In genomic region chr4:182089326-182089725, GRCh38 we compare ENCODE assay signal across 14 cellular contexts.
DNase-seq lines count a peak whose midpoint lies in the region; ATAC-seq and TF ChIP-seq lines count a peak whose summit lies in the region.
"Had no signal": no experiment of that assay in that cellular context is flagged by ENCODE, and none has a peak within 500 bp of the region (broad histone marks: within the 10 kb centered on the region; RNA-seq: fewer than 3 reads in every experiment).

No MANE protein-coding gene starts in this region.

- H3K4me1 ChIP-seq in MM.1S (ENCODE audit: low read length): no peaks in the 10 kb centered on the region
- H3K4me1 ChIP-seq in endodermal cell (ENCODE audit: control insufficient read depth, insufficient read depth, low read length): peaks cover 11% of the 10 kb centered on the region
- no peaks in the 10 kb centered on the region for H3K4me1 ChIP-seq in osteoblast (ENCODE audit: insufficient read depth, low read length)
- H3K4me1 ChIP-seq in ovary (ENCODE audit: insufficient read depth): no peaks in the 10 kb centered on the region

- H3K4me1 Mint-ChIP-seq in endodermal cell: peaks cover 36% of the 10 kb centered on the region
- H3K4me1 Mint-ChIP-seq in activated naive CD8-positive, alpha-beta T cell treated with anti-CD3 and anti-CD28 coated beads, Interleukin-2, amount 50 U/mL, for 24 hours: no peaks in the 10 kb centered on the region

- H3K9ac ChIP-seq in MM.1S (ENCODE audit: low read length) (no peak overlapping the region), endodermal cell (ENCODE audit: extremely low read depth, low read length, poor library complexity, severe bottlenecking) (no peak overlapping the region)

- H3K79me2 ChIP-seq in MM.1S (ENCODE audit: low read length) (no peaks in the 10 kb centered on the region), osteoblast (ENCODE audit: insufficient read depth, low read length) (no peaks in the 10 kb centered on the region)

- H4K20me1 ChIP-seq in MM.1S (ENCODE audit: insufficient read depth, low read length): no peaks in the 10 kb centered on the region
- H4K20me1 ChIP-seq in osteoblast (ENCODE audit: insufficient read depth, low read length): no peaks in the 10 kb centered on the region

- TF ChIP-seq CTCF in GM13976 (IDR thresholded peaks at IDR 0.05; ENCODE audit: borderline replicate concordance, control extremely low read depth, extremely low read depth, insufficient read depth, missing control alignments) (peak; percentile 13), MM.1S (IDR thresholded peaks at IDR 0.05; ENCODE audit: low read length) (peak; percentile 49), endodermal cell (conservative IDR thresholded peaks at IDR 0.05) (peak; percentile 80), osteoblast (IDR thresholded peaks at IDR 0.05; ENCODE audit: extremely low read depth, low read depth, low read length) (peak; percentile 45), ovary (IDR thresholded peaks at IDR 0.05) (no peak)

- DNase-seq in GM13976 (ENCODE audit: low spot score): no peak
- peak; percentile 36 for DNase-seq in MM.1S
- peak; percentile 71 for DNase-seq in endodermal cell
- peak; percentile 35 for DNase-seq in osteoblast (ENCODE audit: insufficient read length, low spot score, missing footprints)
- no peak for DNase-seq in ovary
- no peak for DNase-seq in activated naive CD8-positive, alpha-beta T cell treated with anti-CD3 and anti-CD28 coated beads, Interleukin-2, amount 50 U/mL, for 24 hours
- DNase-seq in HPDE6-E6E7 (ENCODE audit: extremely low spot score): no peak
- no peak for DNase-seq in stimulated activated CD4-positive, alpha-beta T cell treated with anti-CD3 and anti-CD28 coated beads, Interleukin-12 subunit alpha, Interleukin-12 subunit beta, amount 100 ng/mL, for 4 hours
- DNase-seq: activated T-cell treated with anti-CD3 and anti-CD28 coated beads, Interleukin-2, amount 50 U/mL, for 1 hour; CD8-positive, alpha-beta T cell; NCI-H1092 treated with DMSO at 0.1 percent for 48 hours; NCI-H526 had no signal

- in situ Hi-C loops in GM13976 (cut with MboI; ENCODE audit: low sequenced_read_pairs, unreplicated experiment): no loop called here

- no peaks in the 10 kb centered on the region for H3K9me2 ChIP-seq in MM.1S (replicated peaks; ENCODE audit: insufficient read depth, low read length)

- no peak for TF ChIP-seq POLR2A in ovary (IDR thresholded peaks at IDR 0.05)

- H2AFZ ChIP-seq in MM.1S (ENCODE audit: low read length) (no peak overlapping the region), osteoblast (ENCODE audit: low read length) (no peak overlapping the region)

- no peaks in the 10 kb centered on the region for H3K9me3 ChIP-seq in MM.1S (replicated peaks; ENCODE audit: insufficient read depth, low read length)
- no peaks in the 10 kb centered on the region for H3K9me3 ChIP-seq in endodermal cell (ENCODE audit: control insufficient read depth, low read length)
- H3K9me3 ChIP-seq in osteoblast (ENCODE audit: low read depth, low read length): no peaks in the 10 kb centered on the region
- no peaks in the 10 kb centered on the region for H3K9me3 ChIP-seq in ovary
- H3K9me3 ChIP-seq: neutrophil had no signal

- no peak for TF ChIP-seq EP300 in ovary (IDR thresholded peaks at IDR 0.05)

- H3K27me3 ChIP-seq in MM.1S (replicated peaks; ENCODE audit: insufficient read depth, low read length) (no peaks in the 10 kb centered on the region), endodermal cell (ENCODE audit: control insufficient read depth, insufficient read depth, low read length, poor library complexity, severe bottlenecking) (no peaks in the 10 kb centered on the region), osteoblast (ENCODE audit: insufficient read depth, low read length) (no peaks in the 10 kb centered on the region), ovary (no peaks in the 10 kb centered on the region)
- H3K27me3 ChIP-seq: neutrophil had no signal

- ATAC-seq in activated naive CD8-positive, alpha-beta T cell treated with anti-CD3 and anti-CD28 coated beads, Interleukin-2, amount 50 U/mL, for 24 hours: no peak
- ATAC-seq: CD8-positive, alpha-beta T cell had no signal

- WGBS in endodermal cell (ENCODE audit: insufficient coverage in 1 of 2, insufficient read length in 1 of 2), 2 experiments: 73 to 100% methylated on average over 1 to 2 of the region's 2 CpGs
- 91 to 96% (median 95%) methylated on average over 2 of the region's 2 CpGs for WGBS in ovary, 3 donors

- H3K27ac Mint-ChIP-seq in endodermal cell: no peak overlapping the region
- H3K27ac Mint-ChIP-seq in activated naive CD8-positive, alpha-beta T cell treated with anti-CD3 and anti-CD28 coated beads, Interleukin-2, amount 50 U/mL, for 24 hours: no peak overlapping the region
- H3K27ac Mint-ChIP-seq: CD8-positive, alpha-beta T cell had no signal

- H3K27ac ChIP-seq in MM.1S (ENCODE audit: low read length): no peak overlapping the region
- H3K27ac ChIP-seq in endodermal cell (ENCODE audit: low read depth, low read length): no peak overlapping the region
- no peak overlapping the region for H3K27ac ChIP-seq in osteoblast (ENCODE audit: low read depth, low read length)
- no peak overlapping the region for H3K27ac ChIP-seq in ovary
- H3K27ac ChIP-seq: neutrophil, SK-N-MC had no signal

- H3K36me3 Mint-ChIP-seq in endodermal cell (ENCODE audit: low read depth): no peaks in the 10 kb centered on the region
- H3K36me3 Mint-ChIP-seq in activated naive CD8-positive, alpha-beta T cell treated with anti-CD3 and anti-CD28 coated beads, Interleukin-2, amount 50 U/mL, for 24 hours (ENCODE audit: low read depth): no peaks in the 10 kb centered on the region
- H3K36me3 Mint-ChIP-seq: CD8-positive, alpha-beta T cell had no signal

- H3K4me3 ChIP-seq in MM.1S (ENCODE audit: low read length) (no peak overlapping the region), endodermal cell (ENCODE audit: low read length) (no peak overlapping the region), osteoblast (ENCODE audit: insufficient read depth, low read length) (no peak overlapping the region), ovary (no peak overlapping the region)
- H3K4me3 ChIP-seq: SK-N-MC had no signal

- H3K36me3 ChIP-seq in MM.1S (replicated peaks; ENCODE audit: insufficient read depth, low read length): no peaks in the 10 kb centered on the region
- H3K36me3 ChIP-seq in endodermal cell (ENCODE audit: control insufficient read depth, insufficient read depth, low read length): no peaks in the 10 kb centered on the region
- no peaks in the 10 kb centered on the region for H3K36me3 ChIP-seq in osteoblast (ENCODE audit: insufficient read depth, low read length)
- no peaks in the 10 kb centered on the region for H3K36me3 ChIP-seq in ovary
- H3K36me3 ChIP-seq: neutrophil had no signal

- H3K4me2 ChIP-seq in MM.1S (ENCODE audit: low read depth, low read length) (no peak overlapping the region), osteoblast (ENCODE audit: insufficient read depth, low read length) (peak overlapping the region; percentile 48)

- no peaks in the 10 kb centered on the region for H3K9me3 Mint-ChIP-seq in endodermal cell
- H3K9me3 Mint-ChIP-seq in activated naive CD8-positive, alpha-beta T cell treated with anti-CD3 and anti-CD28 coated beads, Interleukin-2, amount 50 U/mL, for 24 hours: no peaks in the 10 kb centered on the region
- H3K9me3 Mint-ChIP-seq: CD8-positive, alpha-beta T cell had no signal

- intact Hi-C loops in ovary (cut with DNase I): no loop called here

- no peaks in the 10 kb centered on the region for H3K27me3 Mint-ChIP-seq in endodermal cell (ENCODE audit: insufficient read depth)
- no peaks in the 10 kb centered on the region for H3K27me3 Mint-ChIP-seq in activated naive CD8-positive, alpha-beta T cell treated with anti-CD3 and anti-CD28 coated beads, Interleukin-2, amount 50 U/mL, for 24 hours

- H3K4me3 Mint-ChIP-seq in endodermal cell: no peak overlapping the region
- H3K4me3 Mint-ChIP-seq in activated naive CD8-positive, alpha-beta T cell treated with anti-CD3 and anti-CD28 coated beads, Interleukin-2, amount 50 U/mL, for 24 hours: no peak overlapping the region
- H3K4me3 Mint-ChIP-seq: CD8-positive, alpha-beta T cell had no signal

- no peaks in the 10 kb centered on the region for H3F3A ChIP-seq in MM.1S (ENCODE audit: insufficient read depth, low read length)

Comparison
In these comparisons a context has a peak if more than half of its experiments do, and no peak if none do; other contexts are left out.
1. DNase-seq: peak in MM.1S (single experiment), endodermal cell (single experiment) and osteoblast (single experiment); none in GM13976 (single experiment), ovary (0 of 5), activated naive CD8-positive, alpha-beta T cell treated with anti-CD3 and anti-CD28 coated beads, Interleukin-2, amount 50 U/mL, for 24 hours (single experiment), HPDE6-E6E7 (single experiment) and stimulated activated CD4-positive, alpha-beta T cell treated with anti-CD3 and anti-CD28 coated beads, Interleukin-12 subunit alpha, Interleukin-12 subunit beta, amount 100 ng/mL, for 4 hours (single experiment).
2. CTCF ChIP-seq: peak in GM13976 (single experiment), MM.1S (single experiment), endodermal cell (single experiment) and osteoblast (single experiment); none in ovary (0 of 3).